ENCODE assay signal across 1 cellular context in the genomic region with DNA sequence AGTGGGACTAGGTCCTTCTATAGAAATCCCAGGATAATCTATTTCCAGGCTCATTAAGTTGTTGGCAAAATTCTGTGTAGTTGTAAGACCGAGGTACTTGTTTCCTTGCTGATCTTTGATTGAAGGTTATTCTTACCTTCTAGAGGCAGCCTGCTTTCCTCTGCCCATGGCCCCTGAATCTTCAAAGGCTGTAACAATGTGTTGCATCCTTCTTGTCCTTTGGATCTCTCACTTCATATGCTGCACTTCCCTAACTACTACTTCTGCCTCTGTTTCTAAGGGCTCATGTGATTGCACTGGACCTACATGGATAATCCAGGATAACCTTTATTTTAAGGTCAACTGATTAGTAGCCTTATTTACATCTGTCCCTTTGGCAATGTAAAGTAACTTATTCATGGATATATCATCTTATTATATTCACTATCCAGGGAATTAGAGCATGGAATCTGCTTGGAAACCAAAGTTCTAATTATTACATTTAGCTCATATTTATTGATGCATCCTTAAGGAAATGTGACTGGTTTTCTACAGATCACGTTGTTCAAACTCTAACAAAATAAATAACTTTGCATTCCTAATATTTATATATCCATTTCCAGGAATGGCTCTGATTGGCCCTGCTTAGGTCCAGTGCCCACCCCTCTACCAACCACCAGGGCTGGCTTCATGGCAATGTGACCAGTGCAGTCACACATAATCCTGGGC.
TF ChIP-seq lines count a peak whose summit lies in the region.

No MANE protein-coding gene starts in this region.

TF ChIP-seq in GM23338, 12 proteins besides CTCF, POLR2A, EP300 and RAD21 (continued from another document):
- TF ChIP-seq STAT1 (IDR thresholded peaks at IDR 0.05; ENCODE audit: unreplicated experiment), result no peak
TF ChIP-seq in GM23338: peak in this region for 0.
